ENCODE assay signal across 19 cellular contexts in genomic region chr9:85662558-85662957, GRCh38.
"Had no signal": no experiment of that assay in that cellular context is flagged by ENCODE, and none has a peak within 500 bp of the region (broad histone marks: within the 10 kb centered on the region; RNA-seq: fewer than 3 reads in every experiment).

No MANE protein-coding gene starts in this region.

- H3K9me3 ChIP-seq: colonic mucosa, esophagus muscularis mucosa, thyroid gland had no signal

- FAIRE-seq: urothelium cell line had no signal

- H3K4me1 ChIP-seq: colonic mucosa, esophagus muscularis mucosa, thyroid gland had no signal

- H3K27me3 ChIP-seq: colonic mucosa, esophagus muscularis mucosa, thyroid gland had no signal

- H3K9me3 Mint-ChIP-seq: activated CD4-positive, alpha-beta memory T cell treated with anti-CD3 and anti-CD28 coated beads for 36 hours; activated T-cell treated with anti-CD3 and anti-CD28 coated beads, Interleukin-2, amount 50 U/mL, for 4 hours; memory B cell; naive thymus-derived CD8-positive, alpha-beta T cell; stimulated activated effector memory CD8-positive, alpha-beta T cell treated with anti-CD3 and anti-CD28 coated beads, Interleukin-12 subunit alpha, Interleukin-12 subunit beta, amount 100 ng/mL, for 72 hours had no signal

- H3K27ac Mint-ChIP-seq: activated CD4-positive, alpha-beta memory T cell treated with anti-CD3 and anti-CD28 coated beads for 36 hours; memory B cell; stimulated activated effector memory CD8-positive, alpha-beta T cell treated with anti-CD3 and anti-CD28 coated beads, Interleukin-12 subunit alpha, Interleukin-12 subunit beta, amount 100 ng/mL, for 72 hours had no signal

- H3K4me3 Mint-ChIP-seq: activated CD4-positive, alpha-beta memory T cell treated with anti-CD3 and anti-CD28 coated beads for 36 hours; activated T-cell treated with anti-CD3 and anti-CD28 coated beads, Interleukin-2, amount 50 U/mL, for 4 hours; memory B cell; naive thymus-derived CD8-positive, alpha-beta T cell; stimulated activated effector memory CD8-positive, alpha-beta T cell treated with anti-CD3 and anti-CD28 coated beads, Interleukin-12 subunit alpha, Interleukin-12 subunit beta, amount 100 ng/mL, for 72 hours had no signal

- H3K36me3 ChIP-seq: colonic mucosa, thyroid gland had no signal

- ATAC-seq: activated T-cell treated with anti-CD3 and anti-CD28 coated beads, Interleukin-2, amount 50 U/mL, for 4 hours; left ventricle myocardium superior; naive thymus-derived CD8-positive, alpha-beta T cell; stimulated activated effector memory CD8-positive, alpha-beta T cell treated with anti-CD3 and anti-CD28 coated beads, Interleukin-12 subunit alpha, Interleukin-12 subunit beta, amount 100 ng/mL, for 72 hours had no signal

- H3K27me3 Mint-ChIP-seq: activated CD4-positive, alpha-beta memory T cell treated with anti-CD3 and anti-CD28 coated beads for 36 hours; memory B cell; naive thymus-derived CD8-positive, alpha-beta T cell had no signal

- H3K27ac ChIP-seq: colonic mucosa, esophagus muscularis mucosa, thyroid gland, VCaP had no signal

- H3K4me3 ChIP-seq: colonic mucosa, esophagus muscularis mucosa, thyroid gland had no signal

- H3K4me1 Mint-ChIP-seq: naive thymus-derived CD8-positive, alpha-beta T cell; stimulated activated effector memory CD8-positive, alpha-beta T cell treated with anti-CD3 and anti-CD28 coated beads, Interleukin-12 subunit alpha, Interleukin-12 subunit beta, amount 100 ng/mL, for 72 hours had no signal

- DNase-seq: activated CD4-positive, alpha-beta memory T cell treated with anti-CD3 and anti-CD28 coated beads for 36 hours; activated CD4-positive, alpha-beta T cell treated with anti-CD3 and anti-CD28 coated beads for 1 hour; activated effector memory CD4-positive, alpha-beta T cell treated with Interleukin-2 at 50 U/mL for 16 hours; activated naive CD4-positive, alpha-beta T cell treated with anti-CD3 and anti-CD28 coated beads, Interleukin-2, amount 50 U/mL, for 16 hours; activated T-cell treated with anti-CD3 and anti-CD28 coated beads, Interleukin-2, amount 50 U/mL, for 4 hours; caudate nucleus; colonic mucosa; effector CD4-positive, alpha-beta T cell; kidney glomerular epithelial cell; left ventricle myocardium superior; naive thymus-derived CD8-positive, alpha-beta T cell; nucleus accumbens; posterior cingulate gyrus; thyroid gland had no signal
